Comparison of ENCODE assay signal across 1 cellular context in the genomic region with DNA sequence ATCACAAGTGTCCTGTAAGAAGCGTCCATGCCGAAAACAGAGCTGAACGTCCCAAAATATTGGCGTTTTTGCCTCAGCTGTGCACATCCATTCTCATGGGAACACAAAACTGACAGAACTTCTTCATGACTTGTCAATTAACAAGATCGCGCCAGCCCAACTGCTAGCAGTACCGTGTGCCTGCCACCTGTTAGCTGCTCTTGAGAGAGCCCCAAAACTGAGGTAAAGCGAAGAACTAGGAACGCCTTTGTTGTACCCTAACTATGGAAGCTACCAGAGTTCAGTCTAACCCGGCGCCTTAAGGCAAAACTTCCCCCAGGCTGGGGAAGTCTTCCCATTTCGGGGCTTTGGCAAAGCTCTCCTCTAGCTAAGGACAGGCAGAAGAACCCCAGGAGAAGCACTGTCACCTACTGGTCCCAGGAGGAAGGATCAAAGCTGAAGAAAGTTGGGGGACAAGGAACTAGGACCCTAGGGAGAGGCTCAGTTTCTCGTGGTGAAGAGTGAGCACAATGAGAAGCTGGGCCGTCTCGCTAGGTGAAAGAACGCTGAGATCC.
TF ChIP-seq lines count a peak whose summit lies in the region.

No MANE protein-coding gene starts in this region.

TF ChIP-seq in K562, 482 proteins besides CTCF, POLR2A, EP300 and RAD21 (continued from another document):
- TF ChIP-seq AFF4 (CRISPR knock-in tag; IDR thresholded peaks at IDR 0.05), result peak; percentile 92; the same call in 1 of the 2 replicates
- peak; percentile 61; the same call in 1 of the 2 replicates for TF ChIP-seq NR1H2 (CRISPR knock-in tag; IDR thresholded peaks at IDR 0.05)
- peak; percentile 71 for TF ChIP-seq DEAF1 (CRISPR knock-in tag; IDR thresholded peaks at IDR 0.05)
- TF ChIP-seq, protein P1, sequence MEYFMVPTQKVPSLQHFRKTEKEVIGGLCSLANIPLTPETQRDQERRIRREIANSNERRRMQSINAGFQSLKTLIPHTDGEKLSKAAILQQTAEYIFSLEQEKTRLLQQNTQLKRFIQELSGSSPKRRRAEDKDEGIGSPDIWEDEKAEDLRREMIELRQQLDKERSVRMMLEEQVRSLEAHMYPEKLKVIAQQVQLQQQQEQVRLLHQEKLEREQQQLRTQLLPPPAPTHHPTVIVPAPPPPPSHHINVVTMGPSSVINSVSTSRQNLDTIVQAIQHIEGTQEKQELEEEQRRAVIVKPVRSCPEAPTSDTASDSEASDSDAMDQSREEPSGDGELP (CRISPR knock-in tag; IDR thresholded peaks at IDR 0.05; ENCODE audit: borderline replicate concordance), result peak; percentile 35; the same call in 1 of the 2 replicates
- TF ChIP-seq, protein P2, sequence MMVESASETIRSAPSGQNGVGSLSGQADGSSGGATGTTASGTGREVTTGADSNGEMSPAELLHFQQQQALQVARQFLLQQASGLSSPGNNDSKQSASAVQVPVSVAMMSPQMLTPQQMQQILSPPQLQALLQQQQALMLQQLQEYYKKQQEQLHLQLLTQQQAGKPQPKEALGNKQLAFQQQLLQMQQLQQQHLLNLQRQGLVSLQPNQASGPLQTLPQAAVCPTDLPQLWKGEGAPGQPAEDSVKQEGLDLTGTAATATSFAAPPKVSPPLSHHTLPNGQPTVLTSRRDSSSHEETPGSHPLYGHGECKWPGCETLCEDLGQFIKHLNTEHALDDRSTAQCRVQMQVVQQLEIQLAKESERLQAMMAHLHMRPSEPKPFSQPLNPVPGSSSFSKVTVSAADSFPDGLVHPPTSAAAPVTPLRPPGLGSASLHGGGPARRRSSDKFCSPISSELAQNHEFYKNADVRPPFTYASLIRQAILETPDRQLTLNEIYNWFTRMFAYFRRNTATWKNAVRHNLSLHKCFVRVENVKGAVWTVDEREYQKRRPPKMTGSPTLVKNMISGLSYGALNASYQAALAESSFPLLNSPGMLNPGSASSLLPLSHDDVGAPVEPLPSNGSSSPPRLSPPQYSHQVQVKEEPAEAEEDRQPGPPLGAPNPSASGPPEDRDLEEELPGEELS (CRISPR knock-in tag; IDR thresholded peaks at IDR 0.05; ENCODE audit: borderline replicate concordance), result peak; percentile 79; the same call in 1 of the 2 replicates
- TF ChIP-seq, protein P3, sequence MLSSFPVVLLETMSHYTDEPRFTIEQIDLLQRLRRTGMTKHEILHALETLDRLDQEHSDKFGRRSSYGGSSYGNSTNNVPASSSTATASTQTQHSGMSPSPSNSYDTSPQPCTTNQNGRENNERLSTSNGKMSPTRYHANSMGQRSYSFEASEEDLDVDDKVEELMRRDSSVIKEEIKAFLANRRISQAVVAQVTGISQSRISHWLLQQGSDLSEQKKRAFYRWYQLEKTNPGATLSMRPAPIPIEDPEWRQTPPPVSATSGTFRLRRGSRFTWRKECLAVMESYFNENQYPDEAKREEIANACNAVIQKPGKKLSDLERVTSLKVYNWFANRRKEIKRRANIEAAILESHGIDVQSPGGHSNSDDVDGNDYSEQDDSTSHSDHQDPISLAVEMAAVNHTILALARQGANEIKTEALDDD (IDR thresholded peaks at IDR 0.05), result peak; percentile 30; the same call in 1 of the 2 replicates
- peak; percentile 91; the same call in 1 of the 2 replicates for TF ChIP-seq KAT7 (CRISPR knock-in tag; IDR thresholded peaks at IDR 0.05; ENCODE audit: borderline replicate concordance)
- TF ChIP-seq MGA (IDR thresholded peaks at IDR 0.05), result peak; percentile 13; the same call in 1 of the 2 replicates
- no peak for TF ChIP-seq L3MBTL2 (IDR thresholded peaks at IDR 0.05)
- TF ChIP-seq CHD1 (IDR thresholded peaks at IDR 0.05; ENCODE audit: low read length), result peak; percentile 1
- TF ChIP-seq ZNF232 (CRISPR knock-in tag; IDR thresholded peaks at IDR 0.05), result peak; percentile 40; the same call in 1 of the 2 replicates
- 0 out of 2 replicates have a peak, but pooled peaks have one; percentile 69 for TF ChIP-seq NFRKB (IDR thresholded peaks at IDR 0.05; ENCODE audit: low read depth)
- no peak for TF ChIP-seq FOXM1 (IDR thresholded peaks at IDR 0.05; ENCODE audit: low read depth)
- TF ChIP-seq FOXM1 (CRISPR knock-in tag; IDR thresholded peaks at IDR 0.05; ENCODE audit: low read depth), result no peak
- TF ChIP-seq, protein P4, sequence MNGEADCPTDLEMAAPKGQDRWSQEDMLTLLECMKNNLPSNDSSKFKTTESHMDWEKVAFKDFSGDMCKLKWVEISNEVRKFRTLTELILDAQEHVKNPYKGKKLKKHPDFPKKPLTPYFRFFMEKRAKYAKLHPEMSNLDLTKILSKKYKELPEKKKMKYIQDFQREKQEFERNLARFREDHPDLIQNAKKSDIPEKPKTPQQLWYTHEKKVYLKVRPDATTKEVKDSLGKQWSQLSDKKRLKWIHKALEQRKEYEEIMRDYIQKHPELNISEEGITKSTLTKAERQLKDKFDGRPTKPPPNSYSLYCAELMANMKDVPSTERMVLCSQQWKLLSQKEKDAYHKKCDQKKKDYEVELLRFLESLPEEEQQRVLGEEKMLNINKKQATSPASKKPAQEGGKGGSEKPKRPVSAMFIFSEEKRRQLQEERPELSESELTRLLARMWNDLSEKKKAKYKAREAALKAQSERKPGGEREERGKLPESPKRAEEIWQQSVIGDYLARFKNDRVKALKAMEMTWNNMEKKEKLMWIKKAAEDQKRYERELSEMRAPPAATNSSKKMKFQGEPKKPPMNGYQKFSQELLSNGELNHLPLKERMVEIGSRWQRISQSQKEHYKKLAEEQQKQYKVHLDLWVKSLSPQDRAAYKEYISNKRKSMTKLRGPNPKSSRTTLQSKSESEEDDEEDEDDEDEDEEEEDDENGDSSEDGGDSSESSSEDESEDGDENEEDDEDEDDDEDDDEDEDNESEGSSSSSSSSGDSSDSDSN (IDR thresholded peaks at IDR 0.05; ENCODE audit: borderline replicate concordance in 1 of 2, low read depth in 2 of 2, low read length in 2 of 2), result 0 out of 4 replicates have a peak, but pooled peaks of 1 of the 2 experiments have one; percentile 49
- TF ChIP-seq ZFP1 (CRISPR knock-in tag; IDR thresholded peaks at IDR 0.05), result no peak
